Comparison of ENCODE assay signal across 11 cellular contexts in genomic region chr7:149414171-149414570, GRCh38.
"Had no signal": no experiment of that assay in that cellular context is flagged by ENCODE, and none has a peak within 500 bp of the region (broad histone marks: within the 10 kb centered on the region; RNA-seq: fewer than 3 reads in every experiment).

No MANE protein-coding gene starts in this region.

- H3K27me3 ChIP-seq: brain microvascular endothelial cell, ovary had no signal

- H3K36me3 ChIP-seq: brain microvascular endothelial cell, ovary, stomach, thoracic aorta had no signal

- DNase-seq: activated effector memory CD4-positive, alpha-beta T cell treated with anti-CD3 and anti-CD28 coated beads, Interleukin-2, amount 50 U/mL, for 16 hours; activated T-cell treated with anti-CD3 and anti-CD28 coated beads, Interleukin-2, amount 50 U/mL, for 1 hour; hippocampal formation; natural killer cell; ovary; stomach; T-helper 2 cell had no signal

- H3K9me3 Mint-ChIP-seq: natural killer cell had no signal

- H3K36me3 Mint-ChIP-seq: activated naive CD8-positive, alpha-beta T cell; natural killer cell had no signal

- H3K27ac Mint-ChIP-seq: activated naive CD8-positive, alpha-beta T cell had no signal

- H3K4me3 ChIP-seq: ovary, skin epidermis had no signal

- H3K27ac ChIP-seq: brain microvascular endothelial cell, ovary, skin epidermis, stomach had no signal

- H3K9me3 ChIP-seq: ovary, stomach, thoracic aorta had no signal
